In genomic region chr1:39105841-39106765, GRCh38 we compare ENCODE assay signal across 8 cellular contexts.
DNase-seq lines count a peak whose midpoint lies in the region; ATAC-seq and TF ChIP-seq lines count a peak whose summit lies in the region.

No MANE protein-coding gene starts in this region.

- H3K4me1 ChIP-seq in esophagus (ENCODE audit: control insufficient read depth in 2 of 2, insufficient read depth in 2 of 2, low read length in 1 of 2) (peaks cover 0 to 3% of the 10 kb centered on the region in 2 donors), muscle layer of duodenum (ENCODE audit: control insufficient read depth in 1 of 2, insufficient read depth in 2 of 2, low read length in 2 of 2) (peaks cover 26 to 44% of the 10 kb centered on the region in 2 donors), urinary bladder (ENCODE audit: insufficient read depth) (peaks cover 2% of the 10 kb centered on the region)

- H3K9me3 Mint-ChIP-seq in CD14-positive monocyte: peaks cover 0 to 5% (median 0%) of the 10 kb centered on the region in 7 donors

- peaks cover 31% of the 10 kb centered on the region for H3K4me1 Mint-ChIP-seq in CD14-positive monocyte

- DNase-seq in CD14-positive monocyte (ENCODE audit: low spot score) (no peak), NCI-H1092 (lab: John Stamatoyannopoulos, UW) (peak; percentile 33), SIG-M5 (lab: John Stamatoyannopoulos, UW) (no peak)
- DNase-seq in activated CD4-positive, alpha-beta T cell treated with anti-CD3 and anti-CD28 coated beads, Interleukin-2, amount 50 U/mL, for 4 hours: peak; percentile 18 to 34

- H3K27me3 ChIP-seq in esophagus (ENCODE audit: control insufficient read depth in 1 of 2, insufficient read depth in 2 of 2, low read length in 2 of 2) (no peaks in the 10 kb centered on the region), muscle layer of duodenum (ENCODE audit: low read depth, low read length) (no peaks in the 10 kb centered on the region)

- H3K27ac Mint-ChIP-seq in CD14-positive monocyte: peak overlapping the region in 5 of 7 donors; percentile 5 to 64 (median 48)

- WGBS in esophagus, 2 donors: 2% methylated on average over 39 of the region's 39 CpGs
- WGBS in urinary bladder: 2% methylated on average over 39 of the region's 39 CpGs

- H3K36me3 Mint-ChIP-seq in CD14-positive monocyte: peaks cover 0 to 2% of the 10 kb centered on the region in 2 donors

- peak; percentile 28 for ATAC-seq in GM19397 (IDR thresholded peaks at IDR 0.05; ENCODE audit: unreplicated experiment)

- H3K27me3 Mint-ChIP-seq in CD14-positive monocyte (ENCODE audit: low read depth in 3 of 3): peaks cover 6 to 13% (median 13%) of the 10 kb centered on the region in 3 donors

- TF ChIP-seq CTCF in CD14-positive monocyte (IDR thresholded peaks at IDR 0.05): no peak

- intact Hi-C loops in CD14-positive monocyte (cut with micrococcal nuclease): no loop called here

- no peaks in the 10 kb centered on the region for H3K36me3 ChIP-seq in esophagus (ENCODE audit: control insufficient read depth in 2 of 2, insufficient read depth in 2 of 2, low read length in 1 of 2)
- peaks cover 0 to 9% of the 10 kb centered on the region in 2 donors for H3K36me3 ChIP-seq in muscle layer of duodenum (ENCODE audit: control insufficient read depth in 1 of 2, insufficient read depth in 2 of 2, low read length in 2 of 2)
- no peaks in the 10 kb centered on the region for H3K36me3 ChIP-seq in urinary bladder (ENCODE audit: insufficient read depth)

- H3K27ac ChIP-seq in esophagus (ENCODE audit: low read depth in 2 of 2, low read length in 1 of 2) (peak overlapping the region; percentile 93 to 95), muscle layer of duodenum (ENCODE audit: low read length) (peak overlapping the region; percentile 85), urinary bladder (ENCODE audit: low read depth) (peak overlapping the region; percentile 86)

- H3K9me3 ChIP-seq in esophagus (ENCODE audit: control insufficient read depth in 2 of 2, insufficient read depth in 1 of 2, low read depth in 1 of 2, low read length in 1 of 2): no peaks in the 10 kb centered on the region
- H3K9me3 ChIP-seq in muscle layer of duodenum (ENCODE audit: control insufficient read depth in 1 of 2, low read length in 2 of 2): no peaks in the 10 kb centered on the region

- H3K4me3 Mint-ChIP-seq in CD14-positive monocyte: peak overlapping the region in 1 of 2 donors; percentile 92

- H3K4me3 ChIP-seq in esophagus (ENCODE audit: low read depth in 1 of 2, low read length in 2 of 2): peak overlapping the region; percentile 75 to 86
- H3K4me3 ChIP-seq in muscle layer of duodenum (ENCODE audit: low read depth in 1 of 2, low read length in 2 of 2): peak overlapping the region; percentile 81 to 84
- H3K4me3 ChIP-seq in urinary bladder (ENCODE audit: low read depth, low read length): peak overlapping the region; percentile 83

Comparison
In these comparisons a context has a peak if more than half of its experiments do, and no peak if none do; other contexts are left out.
1. DNase-seq: peak in NCI-H1092 (single experiment) and activated CD4-positive, alpha-beta T cell treated with anti-CD3 and anti-CD28 coated beads, Interleukin-2, amount 50 U/mL, for 4 hours (2 of 2); none in CD14-positive monocyte (single experiment) and SIG-M5 (single experiment).
2. Peak in every context shown above with its lines, with median percentiles within 50 percentile points of each other: H3K27ac ChIP-seq and H3K4me3 ChIP-seq.